ENCODE assay signal across 13 cellular contexts in genomic region chr11:8207080-8208000, GRCh38. TPM values are rescaled to one million over a fixed set of nuclear protein-coding genes. Genes with fewer than 3 reads are reported as not detected.
A peak's percentile ranks its signal among the peaks of the same experiment; 100 is the strongest.
DNase-seq lines count a peak whose midpoint lies in the region; ATAC-seq and TF ChIP-seq lines count a peak whose summit lies in the region.
"Had no signal": no experiment of that assay in that cellular context is flagged by ENCODE, and none has a peak within 500 bp of the region (broad histone marks: within the 10 kb centered on the region; RNA-seq: fewer than 3 reads in every experiment).

No MANE protein-coding gene starts in this region.

- CTCF ChIA-PET in CD8-positive, alpha-beta T cell (lab: Charles Lee), result interaction anchor here (1.0 kb wide), 1 partner anchor 13 kb away, joined by 4 read pairs; no protein-coding TSS in a partner anchor

- no peak for DNase-seq in heart right ventricle
- DNase-seq in left ventricle myocardium superior, result no peak
- DNase-seq in cardiac fibroblast (ENCODE audit: low read depth in 2 of 2), result peak; percentile 3 to 18
- DNase-seq in mesendoderm, result peak; percentile 30
- DNase-seq in tibial nerve (ENCODE audit: low spot score in 2 of 2), result no peak
- no peak for DNase-seq in NCI-H1105 (lab: John Stamatoyannopoulos, UW)
- no peak for DNase-seq in ACHN
- no peak for DNase-seq in CD8-positive, alpha-beta T cell
- DNase-seq: activated CD4-positive, alpha-beta T cell treated with anti-CD3 and anti-CD28 coated beads for 4 hours; activated effector memory CD4-positive, alpha-beta T cell treated with anti-CD3 and anti-CD28 coated beads, Interleukin-2, amount 50 U/mL, for 16 hours; NCI-H774 had no signal

- ATAC-seq in heart right ventricle, result peak in 3 of 8 donors; percentile 16 to 24 (median 19)
- ATAC-seq in left ventricle myocardium superior, result no peak
- ATAC-seq in CD8-positive, alpha-beta T cell, result no peak

- H3K36me3 ChIP-seq in heart right ventricle (no peaks in the 10 kb centered on the region), mesendoderm (ENCODE audit: control insufficient read depth, insufficient read depth, low read length) (no peaks in the 10 kb centered on the region), tibial nerve (no peaks in the 10 kb centered on the region)
- H3K36me3 ChIP-seq in CD8-positive, alpha-beta T cell (ENCODE audit: insufficient read depth, low read length), result no peaks in the 10 kb centered on the region

- H3K18ac ChIP-seq in mesendoderm (ENCODE audit: low read length), result no peak overlapping the region

- no peak for TF ChIP-seq EP300 in tibial nerve (IDR thresholded peaks at IDR 0.05)

- H3K4me2 ChIP-seq in mesendoderm (ENCODE audit: low read length), result no peak overlapping the region

- H3K4me1 ChIP-seq in heart right ventricle, result peaks cover 0 to 46% (median 17%) of the 10 kb centered on the region in 9 donors
- no peaks in the 10 kb centered on the region for H3K4me1 ChIP-seq in mesendoderm (ENCODE audit: control insufficient read depth, low read depth, low read length)
- H3K4me1 ChIP-seq in tibial nerve, result peaks cover 0 to 13% (median 1%) of the 10 kb centered on the region in 4 donors
- H3K4me1 ChIP-seq in CD8-positive, alpha-beta T cell (ENCODE audit: insufficient read depth, low read length), result no peaks in the 10 kb centered on the region

- no peak overlapping the region for H2BK120ac ChIP-seq in mesendoderm (ENCODE audit: low read depth, low read length)

- H3K79me1 ChIP-seq in mesendoderm (ENCODE audit: low read length), result no peaks in the 10 kb centered on the region

- no peak overlapping the region for H4K8ac ChIP-seq in mesendoderm (ENCODE audit: low read depth, low read length)

- WGBS in heart right ventricle, 2 donors, result 48 to 49% methylated on average over 20 of the region's 20 CpGs
- WGBS in mesendoderm (ENCODE audit: extremely low coverage, insufficient coverage, low lambda C conversion rate), result no CpG with 5 or more reads among the region's 20 CpGs
- 34 to 46% methylated on average over 20 of the region's 20 CpGs for WGBS in tibial nerve, 2 donors

- no peak overlapping the region for H3K27ac Mint-ChIP-seq in CD8-positive, alpha-beta T cell

- H3K56ac ChIP-seq in mesendoderm (ENCODE audit: low read length), result no peak overlapping the region

- H2AK5ac ChIP-seq in mesendoderm (ENCODE audit: low read length), result no peak overlapping the region

- peaks cover 8% of the 10 kb centered on the region for H3K4me1 Mint-ChIP-seq in CD8-positive, alpha-beta T cell (ENCODE audit: low read depth)

- H3K27me3 Mint-ChIP-seq in CD8-positive, alpha-beta T cell (ENCODE audit: low read depth), result peaks cover 34% of the 10 kb centered on the region

- no peaks in the 10 kb centered on the region for H3K36me3 Mint-ChIP-seq in CD8-positive, alpha-beta T cell

- H3K4me3 ChIP-seq in heart right ventricle (peak overlapping the region in 4 of 10 donors; percentile 31 to 44 (median 39)), cardiac fibroblast (replicated peaks in 1 of 2; ENCODE audit: low read depth in 2 of 2, low read length in 2 of 2) (no peak overlapping the region), mesendoderm (ENCODE audit: low read length) (no peak overlapping the region), tibial nerve (no peak overlapping the region)
- H3K4me3 ChIP-seq in CD8-positive, alpha-beta T cell (ENCODE audit: low read depth, low read length), result no peak overlapping the region

- no peak overlapping the region for H3K23ac ChIP-seq in mesendoderm (ENCODE audit: low read length)

- intact Hi-C loops in heart right ventricle (cut with DNase I) (no loop called here), left ventricle myocardium superior (cut with micrococcal nuclease) (no loop called here)
- intact Hi-C loops in CD8-positive, alpha-beta T cell (cut with DNase I, micrococcal nuclease), result no loop called here

- H3K27ac ChIP-seq in heart right ventricle (peak overlapping the region in 6 of 10 donors; percentile 4 to 90 (median 44)), mesendoderm (ENCODE audit: low read depth, low read length) (no peak overlapping the region), tibial nerve (peak overlapping the region in 3 of 4 donors; percentile 5 to 68 (median 33))
- no peak overlapping the region for H3K27ac ChIP-seq in CD8-positive, alpha-beta T cell (ENCODE audit: low read depth, low read length)

- in situ Hi-C loops in ACHN (cut with HindIII; ENCODE audit: low pct_ligation_motif_present, low pct_unique_long_range_greater_than_20kb, low sequenced_read_pairs), result no loop called here

- H3K4ac ChIP-seq in mesendoderm (ENCODE audit: low read depth, low read length), result no peak overlapping the region

- H3K9me3 Mint-ChIP-seq in CD8-positive, alpha-beta T cell, result no peaks in the 10 kb centered on the region

- H4K5ac ChIP-seq in mesendoderm (ENCODE audit: low read length), result no peak overlapping the region

- no peak for TF ChIP-seq CTCF in heart right ventricle (IDR thresholded peaks at IDR 0.05)
- TF ChIP-seq CTCF in cardiac fibroblast (IDR thresholded peaks at IDR 0.05; ENCODE audit: low read depth, low read length), result no peak
- no peak for TF ChIP-seq CTCF in tibial nerve (IDR thresholded peaks at IDR 0.05)
- no peak for TF ChIP-seq CTCF in CD8-positive, alpha-beta T cell (IDR thresholded peaks at IDR 0.05)

- H3K79me2 ChIP-seq in mesendoderm (ENCODE audit: control insufficient read depth, insufficient read depth, low read length), result no peaks in the 10 kb centered on the region

- no peak overlapping the region for H2BK5ac ChIP-seq in mesendoderm (ENCODE audit: low read length)

- H3K27me3 ChIP-seq in heart right ventricle, result peaks cover 0 to 19% (median 13%) of the 10 kb centered on the region in 7 donors
- no peaks in the 10 kb centered on the region for H3K27me3 ChIP-seq in mesendoderm (ENCODE audit: insufficient read depth, low read length, poor library complexity)
- H3K27me3 ChIP-seq in tibial nerve, result peaks cover 0 to 15% of the 10 kb centered on the region in 2 donors
- H3K27me3 ChIP-seq in CD8-positive, alpha-beta T cell (ENCODE audit: insufficient read depth, low read length), result no peaks in the 10 kb centered on the region

- no peak overlapping the region for H2BK15ac ChIP-seq in mesendoderm (replicated peaks; ENCODE audit: low read depth)

- no peak overlapping the region for H3K9ac ChIP-seq in mesendoderm (ENCODE audit: low read length)

- TF ChIP-seq POLR2A in tibial nerve (IDR thresholded peaks at IDR 0.05), result no peak

- H3K4me3 Mint-ChIP-seq in CD8-positive, alpha-beta T cell, result no peak overlapping the region

- H3K9me3 ChIP-seq in heart right ventricle (no peaks in the 10 kb centered on the region), tibial nerve (no peaks in the 10 kb centered on the region)
- H3K9me3 ChIP-seq in CD8-positive, alpha-beta T cell (ENCODE audit: low read length), result no peaks in the 10 kb centered on the region

- POLR2A ChIA-PET in CD8-positive, alpha-beta T cell (lab: Charles Lee), result no interaction called here

RNA-seq across cellular contexts. Expression of gene RIC3, which starts 38.5 kb away (rescaled TPM):
- total RNA-seq in heart right ventricle (10 to 100 TPM; 10.6 to 16.5 (median 12.5) TPM), left ventricle myocardium superior (14.1 TPM), tibial nerve (10 to 100 TPM; 11.8 to 28.2 (median 18.9) TPM)
- 10 to 100 TPM in 1 of 2 donors, 1 to 10 TPM in 1; 4.7 to 17.0 TPM for polyA plus RNA-seq in heart right ventricle
- 8.3 TPM for polyA plus RNA-seq in mesendoderm (2013, experiment 1 of 2)
- polyA plus RNA-seq in mesendoderm (2013, experiment 2 of 2), result 8.8 TPM
- 10 to 100 TPM; 34.8 to 37.1 TPM for total RNA-seq in CD8-positive, alpha-beta T cell

RNA-seq across cellular contexts. Expression of gene LMO1, which starts 56.3 kb away (rescaled TPM):
- total RNA-seq in heart right ventricle, result 1 to 10 TPM in 8 of 10 donors, under 1 TPM in 2; 0.61 to 6.6 (median 2.4) TPM
- 1 to 10 TPM in 1 of 2 donors, under 1 TPM in 1; 0.55 to 4.0 TPM for polyA plus RNA-seq in heart right ventricle
- total RNA-seq in left ventricle myocardium superior, result 2.6 TPM
- 0.65 TPM for polyA plus RNA-seq in mesendoderm (2013, experiment 1 of 2)
- 0.59 TPM for polyA plus RNA-seq in mesendoderm (2013, experiment 2 of 2)
- total RNA-seq in tibial nerve, result not detected
- not detected for total RNA-seq in CD8-positive, alpha-beta T cell
- total RNA-seq: left lobe of liver, urinary bladder had no signal

Comparison
In these comparisons a context has a peak if more than half of its experiments do, and no peak if none do; other contexts are left out.
1. DNase-seq: peak in cardiac fibroblast (2 of 2) and mesendoderm (single experiment); none in heart right ventricle (0 of 2), left ventricle myocardium superior (single experiment), tibial nerve (0 of 2), NCI-H1105 (single experiment), ACHN (single experiment) and CD8-positive, alpha-beta T cell (0 of 7).
2. H3K27ac ChIP-seq: peak in heart right ventricle (6 of 10) and tibial nerve (3 of 4); none in mesendoderm (single experiment) and CD8-positive, alpha-beta T cell (single experiment).